In genomic region chr19:5916201-5916708, GRCh38 we compare ENCODE assay signal across 26 cellular contexts. TPM values are rescaled to one million over a fixed set of nuclear protein-coding genes. Genes with fewer than 3 reads are reported as not detected.
A peak's percentile ranks its signal among the peaks of the same experiment; 100 is the strongest.
DNase-seq lines count a peak whose midpoint lies in the region; ATAC-seq and TF ChIP-seq lines count a peak whose summit lies in the region.
"Had no signal": no experiment of that assay in that cellular context is flagged by ENCODE, and none has a peak within 500 bp of the region (broad histone marks: within the 10 kb centered on the region; RNA-seq: fewer than 3 reads in every experiment).

No MANE protein-coding gene starts in this region.

- H3K4me3 ChIP-seq in A673 (ENCODE audit: low read depth, low read length, poor library complexity, severe bottlenecking) = no peak overlapping the region
- no peak overlapping the region for H3K4me3 ChIP-seq in PC-3 (ENCODE audit: low read length)
- no peak overlapping the region for H3K4me3 ChIP-seq in osteoblast (ENCODE audit: insufficient read depth, low read length)
- H3K4me3 ChIP-seq: HAP-1 had no signal

- H3K9me2 ChIP-seq in PC-3 (replicated peaks; ENCODE audit: low read length) = no peaks in the 10 kb centered on the region

- POLR2A ChIA-PET in A673 (lab: Charles Lee; ENCODE audit: low non-redundant PET) = no interaction called here
- POLR2A ChIA-PET in PC-3 (lab: Charles Lee; ENCODE audit: unreplicated experiment) = no interaction called here
- POLR2A ChIA-PET in WTC11 (lab: Charles Lee) = no interaction called here
- POLR2A ChIA-PET in activated CD4-positive, alpha-beta memory T cell treated with anti-CD3 and anti-CD28 coated beads, Interleukin-2, amount 10 ng/mL, durations not matched to agents 7 days and 5 days (lab: Charles Lee) = no interaction called here

- H3K9me3 ChIP-seq in A673 (ENCODE audit: low read depth, low read length, poor library complexity, severe bottlenecking) (no peaks in the 10 kb centered on the region), PC-3 (ENCODE audit: low read length) (no peaks in the 10 kb centered on the region), osteoblast (ENCODE audit: low read depth, low read length) (no peaks in the 10 kb centered on the region)
- H3K9me3 ChIP-seq: HAP-1, upper lobe of left lung had no signal

- in situ Hi-C loops in GM13976 (cut with MboI; ENCODE audit: low sequenced_read_pairs, unreplicated experiment) = no loop called here

- peak overlapping the region; percentile 62 for H3K27ac Mint-ChIP-seq in glutamatergic neuron (ENCODE audit: unreplicated experiment)
- no peak overlapping the region for H3K27ac Mint-ChIP-seq in WTC11
- H3K27ac Mint-ChIP-seq in activated CD4-positive, alpha-beta memory T cell treated with anti-CD3 and anti-CD28 coated beads, Interleukin-2, amount 10 ng/mL, durations not matched to agents 7 days and 5 days = no peak overlapping the region
- H3K27ac Mint-ChIP-seq: memory B cell; stimulated activated naive CD8-positive, alpha-beta T cell treated with anti-CD3 and anti-CD28 coated beads, Interleukin-15, Interleukin-2, amounts not matched to agents 100 ng/mL and 50 ng/mL, for 24 hours had no signal

- H4K20me1 ChIP-seq in PC-3 (ENCODE audit: low read length) (no peaks in the 10 kb centered on the region), osteoblast (ENCODE audit: insufficient read depth, low read length) (no peaks in the 10 kb centered on the region)

- H3K4me1 ChIP-seq in A673 (ENCODE audit: insufficient read depth, low read length, poor library complexity, severe bottlenecking) (no peaks in the 10 kb centered on the region), PC-3 (ENCODE audit: insufficient read depth, low read length) (peaks cover 28% of the 10 kb centered on the region), osteoblast (ENCODE audit: insufficient read depth, low read length) (peaks cover 11% of the 10 kb centered on the region)
- H3K4me1 ChIP-seq: HAP-1 had no signal

- no peaks in the 10 kb centered on the region for H3K27me3 ChIP-seq in A673 (replicated peaks; ENCODE audit: insufficient read depth, low read depth, low read length, poor library complexity)
- no peaks in the 10 kb centered on the region for H3K27me3 ChIP-seq in PC-3 (ENCODE audit: low read length)
- no peaks in the 10 kb centered on the region for H3K27me3 ChIP-seq in osteoblast (ENCODE audit: insufficient read depth, low read length)
- H3K27me3 ChIP-seq: foreskin keratinocyte, upper lobe of left lung had no signal

- BruUV-seq in A673 (replicated peaks; lab: Mats Ljungman, UMichigan) (TSS peak; percentile 38), PC-3 (replicated peaks; lab: Mats Ljungman, UMichigan) (TSS peak; percentile 11)

- H2AFZ ChIP-seq in PC-3 (ENCODE audit: low read length) (no peak overlapping the region), osteoblast (ENCODE audit: low read length) (no peak overlapping the region)

- CTCF ChIA-PET in A673 (lab: Charles Lee) (no interaction called here), PC-3 (lab: Charles Lee) (no interaction called here), WTC11 (lab: Charles Lee) (no interaction called here)
- CTCF ChIA-PET in activated CD4-positive, alpha-beta memory T cell treated with anti-CD3 and anti-CD28 coated beads, Interleukin-2, amount 10 ng/mL, durations not matched to agents 7 days and 5 days (lab: Charles Lee) = no interaction called here

- H3K4me3 Mint-ChIP-seq in glutamatergic neuron (ENCODE audit: unreplicated experiment) = peak overlapping the region; percentile 63
- H3K4me3 Mint-ChIP-seq in WTC11 = no peak overlapping the region
- no peak overlapping the region for H3K4me3 Mint-ChIP-seq in activated CD4-positive, alpha-beta memory T cell treated with anti-CD3 and anti-CD28 coated beads, Interleukin-2, amount 10 ng/mL, durations not matched to agents 7 days and 5 days
- H3K4me3 Mint-ChIP-seq: activated T-cell treated with anti-CD3 and anti-CD28 coated beads, Interleukin-2, amount 50 U/mL, for 72 hours; CD14-positive monocyte; memory B cell; stimulated activated naive CD8-positive, alpha-beta T cell treated with anti-CD3 and anti-CD28 coated beads, Interleukin-15, Interleukin-2, amounts not matched to agents 100 ng/mL and 50 ng/mL, for 24 hours had no signal

- ATAC-seq in PC-3 (no peak), WTC11 (no peak)
- ATAC-seq: activated T-cell treated with anti-CD3 and anti-CD28 coated beads, Interleukin-2, amount 50 U/mL, for 72 hours; foreskin keratinocyte had no signal

- H3K4me1 Mint-ChIP-seq in glutamatergic neuron (ENCODE audit: low read depth, unreplicated experiment) (peaks cover 13% of the 10 kb centered on the region), WTC11 (no peaks in the 10 kb centered on the region)
- H3K4me1 Mint-ChIP-seq in activated CD4-positive, alpha-beta memory T cell treated with anti-CD3 and anti-CD28 coated beads, Interleukin-2, amount 10 ng/mL, durations not matched to agents 7 days and 5 days = no peaks in the 10 kb centered on the region
- H3K4me1 Mint-ChIP-seq: CD14-positive monocyte, memory B cell had no signal

- H3K27me3 Mint-ChIP-seq in glutamatergic neuron (ENCODE audit: unreplicated experiment) = peaks cover 6% of the 10 kb centered on the region
- no peaks in the 10 kb centered on the region for H3K27me3 Mint-ChIP-seq in WTC11 (ENCODE audit: low read depth)
- no peaks in the 10 kb centered on the region for H3K27me3 Mint-ChIP-seq in activated CD4-positive, alpha-beta memory T cell treated with anti-CD3 and anti-CD28 coated beads, Interleukin-2, amount 10 ng/mL, durations not matched to agents 7 days and 5 days
- H3K27me3 Mint-ChIP-seq: memory B cell; stimulated activated naive CD8-positive, alpha-beta T cell treated with anti-CD3 and anti-CD28 coated beads, Interleukin-15, Interleukin-2, amounts not matched to agents 100 ng/mL and 50 ng/mL, for 24 hours had no signal

- H3F3A ChIP-seq in PC-3 (ENCODE audit: low read length, unreplicated experiment) = no peaks in the 10 kb centered on the region

- H3K79me2 ChIP-seq in PC-3 (ENCODE audit: low read length) (0 out of 2 replicates have a peak, but pooled peaks cover 5% of the 10 kb centered on the region), osteoblast (ENCODE audit: insufficient read depth, low read length) (no peaks in the 10 kb centered on the region)

- H3K27ac ChIP-seq in A673 (ENCODE audit: low read depth, low read length, poor library complexity, severe bottlenecking) (no peak overlapping the region), PC-3 (ENCODE audit: low read length) (peak overlapping the region; percentile 84; the same call in 1 of the 2 replicates), osteoblast (ENCODE audit: low read depth, low read length) (no peak overlapping the region)
- H3K27ac ChIP-seq: foreskin keratinocyte had no signal

- H3K36me3 ChIP-seq in A673 (ENCODE audit: insufficient read depth, low read length, poor library complexity, severe bottlenecking) = peaks cover 46% of the 10 kb centered on the region
- H3K36me3 ChIP-seq in PC-3 (ENCODE audit: low read depth, low read length) = peaks cover 24% of the 10 kb centered on the region; the same call in 1 of the 2 replicates
- peaks cover 24% of the 10 kb centered on the region for H3K36me3 ChIP-seq in osteoblast (ENCODE audit: insufficient read depth, low read length)

- peak overlapping the region; percentile 87 for H3K4me2 ChIP-seq in PC-3 (ENCODE audit: low read length)
- no peak overlapping the region for H3K4me2 ChIP-seq in osteoblast (ENCODE audit: insufficient read depth, low read length)

- H3K9ac ChIP-seq in PC-3 (ENCODE audit: low read length) = no peak overlapping the region

- peaks cover 2% of the 10 kb centered on the region for H3K9me3 Mint-ChIP-seq in glutamatergic neuron (ENCODE audit: unreplicated experiment)
- H3K9me3 Mint-ChIP-seq in WTC11 = no peaks in the 10 kb centered on the region
- H3K9me3 Mint-ChIP-seq in activated CD4-positive, alpha-beta memory T cell treated with anti-CD3 and anti-CD28 coated beads, Interleukin-2, amount 10 ng/mL, durations not matched to agents 7 days and 5 days = no peaks in the 10 kb centered on the region
- H3K9me3 Mint-ChIP-seq: activated T-cell treated with anti-CD3 and anti-CD28 coated beads, Interleukin-2, amount 50 U/mL, for 72 hours; CD14-positive monocyte; memory B cell; stimulated activated naive CD8-positive, alpha-beta T cell treated with anti-CD3 and anti-CD28 coated beads, Interleukin-15, Interleukin-2, amounts not matched to agents 100 ng/mL and 50 ng/mL, for 24 hours had no signal

- TF ChIP-seq CTCF in A673 (conservative IDR thresholded peaks at IDR 0.05; ENCODE audit: low read depth, low read length) (no peak), PC-3 (conservative IDR thresholded peaks at IDR 0.05; ENCODE audit: low read depth, low read length) (no peak), glutamatergic neuron (IDR thresholded peaks at IDR 0.05; ENCODE audit: partially characterized antibody, unreplicated experiment) (no peak), osteoblast (IDR thresholded peaks at IDR 0.05; ENCODE audit: extremely low read depth, low read depth, low read length) (no peak), GM13976 (IDR thresholded peaks at IDR 0.05; ENCODE audit: borderline replicate concordance, control extremely low read depth, extremely low read depth, insufficient read depth, missing control alignments) (no peak), WTC11 (IDR thresholded peaks at IDR 0.05) (no peak)

- DNase-seq in A673 (ENCODE audit: low spot score) = no peak
- no peak for DNase-seq in PC-3
- DNase-seq in glutamatergic neuron = no peak
- DNase-seq in osteoblast (ENCODE audit: insufficient read length, low spot score, missing footprints) = peak; percentile 32
- DNase-seq in GM13976 (ENCODE audit: low spot score) = no peak
- no peak for DNase-seq in WTC11 (ENCODE audit: low spot score)
- DNase-seq in activated CD4-positive, alpha-beta memory T cell treated with anti-CD3 and anti-CD28 coated beads, Interleukin-2, amount 10 ng/mL, durations not matched to agents 7 days and 5 days = no peak
- no peak for DNase-seq in DMS53 (lab: John Stamatoyannopoulos, UW)
- DNase-seq: ACHN; activated CD4-positive, alpha-beta T cell treated with anti-CD3 and anti-CD28 coated beads for 1 hour; activated naive CD4-positive, alpha-beta T cell treated with anti-CD3 and anti-CD28 coated beads, Interleukin-2, amount 50 U/mL, for 16 hours; activated T-cell treated with anti-CD3 and anti-CD28 coated beads, Interleukin-2, amount 50 U/mL, for 72 hours; foreskin keratinocyte; KBM-7; NCI-H1436 treated with DMSO at 0.1 percent for 48 hours; NCI-H2171; NCI-H524; occipital lobe; retina; stimulated activated CD4-positive, alpha-beta T cell treated with anti-CD3 and anti-CD28 coated beads, Interleukin-4, amount 100 ng/mL, for 24 hours had no signal

- intact Hi-C loops in A673 (cut with micrococcal nuclease; ENCODE audit: unreplicated experiment) = no loop called here
- intact Hi-C loops in PC-3 (cut with micrococcal nuclease) = no loop called here

- H3K36me3 Mint-ChIP-seq in glutamatergic neuron (ENCODE audit: unreplicated experiment) = no peaks in the 10 kb centered on the region
- peaks cover 15% of the 10 kb centered on the region for H3K36me3 Mint-ChIP-seq in WTC11
- peaks cover 10% of the 10 kb centered on the region for H3K36me3 Mint-ChIP-seq in activated CD4-positive, alpha-beta memory T cell treated with anti-CD3 and anti-CD28 coated beads, Interleukin-2, amount 10 ng/mL, durations not matched to agents 7 days and 5 days (ENCODE audit: low read depth)

RNA-seq across cellular contexts. Expression of gene CAPS, which starts 2.2 kb away (rescaled TPM):
- total RNA-seq in A673 (2021) (0.92 and 1.7 TPM in 2 replicates), PC-3 (2014; rRNA removed) (255 and 280 TPM in 2 replicates), glutamatergic neuron (ENCODE audit: unreplicated experiment) (9.9 TPM), osteoblast (10.6 and 18.1 TPM in 2 replicates), WTC11 (2021) (4.6 to 5.8 TPM (median 5.3 TPM) in 3 replicates)
- 10 to 100 TPM; 11.8 to 12.5 TPM for total RNA-seq in activated CD4-positive, alpha-beta memory T cell treated with anti-CD3 and anti-CD28 coated beads, Interleukin-2, amount 10 ng/mL, durations not matched to agents 7 days and 5 days

RNA-seq across cellular contexts. Expression of gene VMAC, which starts 11.6 kb away (rescaled TPM):
- total RNA-seq in A673 (2021) (0.67 and 1.7 TPM in 2 replicates), PC-3 (2014; rRNA removed) (7.8 and 8.3 TPM in 2 replicates), glutamatergic neuron (ENCODE audit: unreplicated experiment) (7.5 TPM), osteoblast (12.3 and 12.7 TPM in 2 replicates), WTC11 (2021) (2.5 to 3.3 TPM (median 3.3 TPM) in 3 replicates)
- 1 to 10 TPM; 7.6 to 7.9 TPM for total RNA-seq in activated CD4-positive, alpha-beta memory T cell treated with anti-CD3 and anti-CD28 coated beads, Interleukin-2, amount 10 ng/mL, durations not matched to agents 7 days and 5 days

RNA-seq across cellular contexts. Expression of gene NDUFA11, which starts 12.7 kb away (rescaled TPM):
- total RNA-seq in A673 (2021) = 290 and 298 TPM in 2 replicates
- total RNA-seq in PC-3 (2014; rRNA removed) = 556 and 669 TPM in 2 replicates
- total RNA-seq in glutamatergic neuron (ENCODE audit: unreplicated experiment) = 193 TPM
- 235 and 265 TPM in 2 replicates for total RNA-seq in osteoblast
- 260 to 261 TPM (median 260 TPM) in 3 replicates for total RNA-seq in WTC11 (2021)
- 100 to 1,000 TPM; 217 to 220 TPM for total RNA-seq in activated CD4-positive, alpha-beta memory T cell treated with anti-CD3 and anti-CD28 coated beads, Interleukin-2, amount 10 ng/mL, durations not matched to agents 7 days and 5 days

RNA-seq across cellular contexts. Expression of gene FUT5, which starts 45.9 kb away (rescaled TPM):
- total RNA-seq in A673 (2021) = not detected in 2 replicates
- 0.35 TPM in 1 of 2 replicates, not detected in the other for total RNA-seq in PC-3 (2014; rRNA removed)
- 0.27 TPM for total RNA-seq in glutamatergic neuron (ENCODE audit: unreplicated experiment)
- total RNA-seq in osteoblast = not detected in 2 replicates
- 0.16 to 0.23 TPM (median 0.17 TPM) in 3 replicates for total RNA-seq in WTC11 (2021)
- total RNA-seq in activated CD4-positive, alpha-beta memory T cell treated with anti-CD3 and anti-CD28 coated beads, Interleukin-2, amount 10 ng/mL, durations not matched to agents 7 days and 5 days = under 1 TPM in 1 of 2 experiments, not detected in 1; 0.23 TPM
- total RNA-seq: epithelial cell of proximal tubule, foreskin keratinocyte, occipital lobe, upper lobe of left lung had no signal

Comparison
In these comparisons a context has a peak if more than half of its experiments do, and no peak if none do; other contexts are left out.
1. RNA of gene CAPS, which starts 2.2 kb away (total RNA-seq): 255 to 280 TPM in PC-3; 10.6 to 18.1 TPM in osteoblast, 11.8 to 12.5 TPM in activated CD4-positive, alpha-beta memory T cell treated with anti-CD3 and anti-CD28 coated beads, Interleukin-2, amount 10 ng/mL, durations not matched to agents 7 days and 5 days, 9.9 TPM in glutamatergic neuron (single experiment), 4.6 to 5.8 TPM in WTC11 and 0.92 to 1.7 TPM in A673; every median in the first group is over 10 times any median in the second.